In the genomic region with DNA sequence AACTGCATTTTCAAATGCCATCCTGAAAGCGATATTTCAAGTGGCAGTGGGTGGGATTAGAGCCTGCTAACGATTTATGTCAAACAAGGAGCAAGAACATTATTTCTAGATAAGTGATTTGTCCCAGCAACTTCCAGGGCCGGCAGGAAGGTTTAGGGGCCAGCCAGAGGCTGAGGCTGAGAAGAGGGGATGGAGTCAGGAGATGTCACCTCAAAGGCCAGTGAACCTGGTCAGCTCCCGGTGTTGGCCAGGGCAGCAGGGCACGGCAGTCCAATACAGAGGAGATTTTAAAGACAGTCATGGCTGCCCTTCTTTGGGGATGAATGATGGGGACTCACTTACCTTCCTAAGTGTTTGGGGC, we compare ENCODE assay signal across 9 cellular contexts.
DNase-seq lines count a peak whose midpoint lies in the region; TF ChIP-seq lines count a peak whose summit lies in the region.
"Had no signal": no experiment of that assay in that cellular context is flagged by ENCODE, and none has a peak within 500 bp of the region (broad histone marks: within the 10 kb centered on the region; RNA-seq: fewer than 3 reads in every experiment).

No MANE protein-coding gene starts in this region.

- H3K4me1 ChIP-seq in ACC112 (ENCODE audit: control insufficient read depth, insufficient read depth, low read length, unreplicated experiment): peaks cover 66% of the 10 kb centered on the region
- peaks cover 59% of the 10 kb centered on the region for H3K4me1 ChIP-seq in HUES6 (ENCODE audit: control insufficient read depth, insufficient read depth, low read length)

- peak overlapping the region; percentile 76 for H3K4me3 Mint-ChIP-seq in nephron progenitor cell

- DNase-seq in nephron progenitor cell (no peak), globus pallidus (ENCODE audit: low spot score) (no peak), NCI-H2107 treated with DMSO at 0.1 percent for 48 hours (lab: John Stamatoyannopoulos, UW; ENCODE audit: unreplicated experiment) (no peak), SW480 (ENCODE audit: low spot score) (no peak)
- DNase-seq in activated CD8-positive, alpha-beta memory T cell treated with anti-CD3 and anti-CD28 coated beads for 24 hours: no peak
- DNase-seq: DMS53 had no signal

- H2AFZ ChIP-seq in ACC112 (ENCODE audit: low read length, unreplicated experiment): no peak overlapping the region

- H3K36me3 ChIP-seq in ACC112 (ENCODE audit: insufficient read depth, low read length) (no peaks in the 10 kb centered on the region), HUES6 (ENCODE audit: control insufficient read depth, insufficient read depth, low read length) (no peaks in the 10 kb centered on the region)

- no peaks in the 10 kb centered on the region for H3K9me3 Mint-ChIP-seq in nephron progenitor cell

- no peaks in the 10 kb centered on the region for H3K9me3 ChIP-seq in HUES6 (ENCODE audit: control insufficient read depth, insufficient read depth, low read depth, low read length)

- H3K79me2 ChIP-seq in ACC112 (ENCODE audit: control insufficient read depth, insufficient read depth, low read length, unreplicated experiment): peaks cover 31% of the 10 kb centered on the region

- H3K36me3 Mint-ChIP-seq in nephron progenitor cell (ENCODE audit: low read depth): peaks cover 4% of the 10 kb centered on the region

- H3K9ac ChIP-seq in HUES6 (ENCODE audit: low read length): peak overlapping the region; percentile 58

- no peaks in the 10 kb centered on the region for H3K27me3 ChIP-seq in ACC112 (ENCODE audit: insufficient read depth, low read length)
- peaks cover 49% of the 10 kb centered on the region for H3K27me3 ChIP-seq in HUES6 (ENCODE audit: control insufficient read depth, insufficient read depth, low read length)

- peaks cover 82% of the 10 kb centered on the region for H3K4me1 Mint-ChIP-seq in nephron progenitor cell

- no peak overlapping the region for H3K27ac Mint-ChIP-seq in nephron progenitor cell

- H3K4me3 ChIP-seq in ACC112 (ENCODE audit: low read depth, low read length) (peak overlapping the region; percentile 83), HUES6 (ENCODE audit: low read depth, low read length) (peak overlapping the region; percentile 73)

- H3K27ac ChIP-seq in ACC112 (ENCODE audit: low read depth, low read length): peak overlapping the region; percentile 36
- no peak overlapping the region for H3K27ac ChIP-seq in HUES6 (ENCODE audit: low read depth, low read length)
- peak overlapping the region; percentile 69 for H3K27ac ChIP-seq in cingulate gyrus (ENCODE audit: low read depth, low read length)

- no peak for TF ChIP-seq CTCF in nephron progenitor cell (IDR thresholded peaks at IDR 0.05)

- H3K27me3 Mint-ChIP-seq in nephron progenitor cell (ENCODE audit: low read depth, poor library complexity): peaks cover 8% of the 10 kb centered on the region
